In the genomic region with DNA sequence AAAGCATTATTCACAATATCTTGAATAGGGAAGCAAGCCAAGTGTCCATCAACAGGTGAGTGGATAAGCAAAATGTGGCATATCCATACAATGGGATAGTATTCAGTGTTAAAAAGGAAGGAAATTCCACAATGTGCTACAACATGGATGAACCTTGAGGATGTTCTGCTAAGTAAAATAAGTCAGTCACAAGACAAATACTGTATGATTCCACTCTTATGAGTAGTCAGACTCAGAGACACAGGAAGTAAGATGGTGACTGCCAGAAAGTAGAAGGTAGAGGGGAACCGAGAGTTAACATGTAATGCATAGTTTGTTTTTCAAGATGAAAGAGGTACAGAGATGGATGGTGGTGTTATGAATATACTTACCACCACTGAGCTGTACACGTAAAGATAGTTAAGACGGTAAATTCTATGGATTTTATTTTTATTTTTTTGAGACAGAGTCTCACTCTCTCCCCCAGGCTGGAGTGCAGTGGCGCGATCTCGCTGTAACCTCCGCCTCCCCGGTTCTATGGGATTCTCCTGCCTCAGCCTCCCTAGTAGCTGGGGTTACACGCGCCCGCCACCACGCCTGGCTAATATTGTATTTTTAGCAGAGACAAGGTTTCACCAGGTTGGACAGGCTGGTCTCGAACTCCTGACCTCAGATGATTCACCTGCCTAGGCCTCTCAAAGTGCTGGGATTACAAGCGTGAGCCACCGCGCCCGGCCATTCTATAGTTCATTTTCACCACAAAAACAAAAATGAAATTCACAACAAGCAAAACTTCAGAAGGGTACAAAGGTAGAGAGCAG, we compare ENCODE assay signal across 8 cellular contexts. TPM values are rescaled to one million over a fixed set of nuclear protein-coding genes. Genes with fewer than 3 reads are reported as not detected.
DNase-seq lines count a peak whose midpoint lies in the region; ATAC-seq and TF ChIP-seq lines count a peak whose summit lies in the region.

No MANE protein-coding gene starts in this region.

- H3K9me3 Mint-ChIP-seq in activated T-helper 2 cell treated with anti-CD3 and anti-CD28 coated beads, Interferon-gamma antibody, Interleukin-2, Interleukin-4, amounts not matched to agents 10 μg/mL and 5 μg/mL and 100 μg/mL, durations not matched to agents 14 hours and 24 hours and 36 hours: no peaks in the 10 kb centered on the region

- no peaks in the 10 kb centered on the region for H3K27me3 Mint-ChIP-seq in activated T-helper 2 cell treated with anti-CD3 and anti-CD28 coated beads, Interferon-gamma antibody, Interleukin-2, Interleukin-4, amounts not matched to agents 10 μg/mL and 5 μg/mL and 100 μg/mL, durations not matched to agents 14 hours and 24 hours and 36 hours (ENCODE audit: low read depth)

- DNase-seq in activated T-helper 2 cell treated with anti-CD3 and anti-CD28 coated beads, Interferon-gamma antibody, Interleukin-2, Interleukin-4, amounts not matched to agents 10 μg/mL and 5 μg/mL and 100 μg/mL, durations not matched to agents 14 hours and 24 hours and 36 hours (ENCODE audit: low spot score): no peak
- DNase-seq in stimulated activated CD4-positive, alpha-beta T cell treated with anti-CD3 and anti-CD28 coated beads, Interleukin-4, amount 100 ng/mL, for 48 hours (ENCODE audit: low read depth in 2 of 2): peak; percentile 44
- DNase-seq in epidermal melanocyte (ENCODE audit: insufficient read length, low spot score): no peak
- no peak for DNase-seq in H4 (ENCODE audit: low spot score)

- H3K4me3 Mint-ChIP-seq in activated T-helper 2 cell treated with anti-CD3 and anti-CD28 coated beads, Interferon-gamma antibody, Interleukin-2, Interleukin-4, amounts not matched to agents 10 μg/mL and 5 μg/mL and 100 μg/mL, durations not matched to agents 14 hours and 24 hours and 36 hours (ENCODE audit: low read depth): peak overlapping the region; percentile 91

- H3K27me3 ChIP-seq in HUES48 (ENCODE audit: control insufficient read depth, insufficient read depth, low read length) (no peaks in the 10 kb centered on the region), iPS-18a (ENCODE audit: control insufficient read depth, insufficient read depth, low read length) (no peaks in the 10 kb centered on the region)

- H3K36me3 ChIP-seq in HUES48 (ENCODE audit: control insufficient read depth, insufficient read depth, low read length) (0 out of 2 replicates have a peak, but pooled peaks cover 3% of the 10 kb centered on the region), iPS-18a (ENCODE audit: control insufficient read depth, low read depth, low read length) (no peaks in the 10 kb centered on the region)

- H3K4me1 ChIP-seq in HUES48 (ENCODE audit: control insufficient read depth, insufficient read depth, low read length): peaks cover 8% of the 10 kb centered on the region
- H3K4me1 ChIP-seq in iPS-18a (ENCODE audit: control insufficient read depth, low read depth, low read length): peaks cover 6% of the 10 kb centered on the region

- peak overlapping the region; percentile 74 for H3K4me3 ChIP-seq in HUES48 (ENCODE audit: low read depth, low read length)
- peak overlapping the region; percentile 96 for H3K4me3 ChIP-seq in iPS-18a (ENCODE audit: low read length)

- H3K27ac Mint-ChIP-seq in activated T-helper 2 cell treated with anti-CD3 and anti-CD28 coated beads, Interferon-gamma antibody, Interleukin-2, Interleukin-4, amounts not matched to agents 10 μg/mL and 5 μg/mL and 100 μg/mL, durations not matched to agents 14 hours and 24 hours and 36 hours: peak overlapping the region; percentile 98

- peak; percentile 37 for TF ChIP-seq POLR2A in GM15510 (IDR thresholded peaks at IDR 0.05; ENCODE audit: borderline replicate concordance, extremely low read depth, insufficient read length)

- peak overlapping the region; percentile 91 for H3K27ac ChIP-seq in HUES48 (ENCODE audit: low read depth, low read length)
- peak overlapping the region; percentile 59 for H3K27ac ChIP-seq in iPS-18a (ENCODE audit: low read length)

- peak overlapping the region; percentile 84; the same call in 1 of the 2 replicates for H3K9ac ChIP-seq in HUES48 (ENCODE audit: low read depth, low read length)
- peak overlapping the region; percentile 80 for H3K9ac ChIP-seq in iPS-18a (ENCODE audit: low read length)

- no peak for ATAC-seq in HG03469 (IDR thresholded peaks at IDR 0.05; ENCODE audit: unreplicated experiment)

- H3K36me3 Mint-ChIP-seq in activated T-helper 2 cell treated with anti-CD3 and anti-CD28 coated beads, Interferon-gamma antibody, Interleukin-2, Interleukin-4, amounts not matched to agents 10 μg/mL and 5 μg/mL and 100 μg/mL, durations not matched to agents 14 hours and 24 hours and 36 hours (ENCODE audit: low read depth): peaks cover 20% of the 10 kb centered on the region

- H3K9me3 ChIP-seq in HUES48 (ENCODE audit: control insufficient read depth, insufficient read depth, low read length): no peaks in the 10 kb centered on the region
- H3K9me3 ChIP-seq in iPS-18a (ENCODE audit: control insufficient read depth, low read depth, low read length): no peaks in the 10 kb centered on the region

- peaks cover 30% of the 10 kb centered on the region for H3K4me1 Mint-ChIP-seq in activated T-helper 2 cell treated with anti-CD3 and anti-CD28 coated beads, Interferon-gamma antibody, Interleukin-2, Interleukin-4, amounts not matched to agents 10 μg/mL and 5 μg/mL and 100 μg/mL, durations not matched to agents 14 hours and 24 hours and 36 hours (ENCODE audit: low read depth)

- intact Hi-C loops in activated T-helper 2 cell treated with anti-CD3 and anti-CD28 coated beads, Interferon-gamma antibody, Interleukin-2, Interleukin-4, amounts not matched to agents 10 μg/mL and 5 μg/mL and 100 μg/mL, durations not matched to agents 14 hours and 24 hours and 36 hours (cut with micrococcal nuclease): loop anchor here (1.0 kb wide), 1 partner anchor 78 kb away; no protein-coding TSS in a partner anchor

RNA-seq across cellular contexts. Expression of a gene that starts 1.0 kb away (rescaled TPM):
- total RNA-seq in activated T-helper 2 cell treated with anti-CD3 and anti-CD28 coated beads, Interferon-gamma antibody, Interleukin-2, Interleukin-4, amounts not matched to agents 10 μg/mL and 5 μg/mL and 100 μg/mL, durations not matched to agents 14 hours and 24 hours and 36 hours: 41.7 and 45.6 TPM in 2 replicates
- 13.9 and 23.9 TPM in 2 replicates for total RNA-seq in H4 (2014; rRNA removed; shearing (Covaris generic))

RNA-seq across cellular contexts. Expression of a gene that starts 31.9 kb away (rescaled TPM):
- total RNA-seq in activated T-helper 2 cell treated with anti-CD3 and anti-CD28 coated beads, Interferon-gamma antibody, Interleukin-2, Interleukin-4, amounts not matched to agents 10 μg/mL and 5 μg/mL and 100 μg/mL, durations not matched to agents 14 hours and 24 hours and 36 hours: 45.9 and 49.9 TPM in 2 replicates
- 6.8 and 10.4 TPM in 2 replicates for total RNA-seq in H4 (2014; rRNA removed; shearing (Covaris generic))

Comparison
In these comparisons a context has a peak if more than half of its experiments do, and no peak if none do; other contexts are left out.
1. DNase-seq: peak in stimulated activated CD4-positive, alpha-beta T cell treated with anti-CD3 and anti-CD28 coated beads, Interleukin-4, amount 100 ng/mL, for 48 hours (2 of 2); none in activated T-helper 2 cell treated with anti-CD3 and anti-CD28 coated beads, Interferon-gamma antibody, Interleukin-2, Interleukin-4, amounts not matched to agents 10 μg/mL and 5 μg/mL and 100 μg/mL, durations not matched to agents 14 hours and 24 hours and 36 hours (single experiment), epidermal melanocyte (single experiment) and H4 (single experiment).